ENCODE assay signal across 2 cellular contexts in genomic region chr22:42462016-42462415, GRCh38.
TF ChIP-seq lines count a peak whose summit lies in the region.

No MANE protein-coding gene starts in this region.

TF ChIP-seq in GM23338, 12 proteins besides CTCF, POLR2A, EP300 and RAD21:
- no peak for TF ChIP-seq JUNB (IDR thresholded peaks at IDR 0.05; ENCODE audit: unreplicated experiment)
- no peak for TF ChIP-seq ZNF331 (CRISPR knock-in tag; IDR thresholded peaks at IDR 0.05; ENCODE audit: low read depth)
- TF ChIP-seq REST (IDR thresholded peaks at IDR 0.05; ENCODE audit: unreplicated experiment): no peak
- no peak for TF ChIP-seq EZH2 (IDR thresholded peaks at IDR 0.05; ENCODE audit: low read depth, unreplicated experiment)
- TF ChIP-seq, protein P1, sequence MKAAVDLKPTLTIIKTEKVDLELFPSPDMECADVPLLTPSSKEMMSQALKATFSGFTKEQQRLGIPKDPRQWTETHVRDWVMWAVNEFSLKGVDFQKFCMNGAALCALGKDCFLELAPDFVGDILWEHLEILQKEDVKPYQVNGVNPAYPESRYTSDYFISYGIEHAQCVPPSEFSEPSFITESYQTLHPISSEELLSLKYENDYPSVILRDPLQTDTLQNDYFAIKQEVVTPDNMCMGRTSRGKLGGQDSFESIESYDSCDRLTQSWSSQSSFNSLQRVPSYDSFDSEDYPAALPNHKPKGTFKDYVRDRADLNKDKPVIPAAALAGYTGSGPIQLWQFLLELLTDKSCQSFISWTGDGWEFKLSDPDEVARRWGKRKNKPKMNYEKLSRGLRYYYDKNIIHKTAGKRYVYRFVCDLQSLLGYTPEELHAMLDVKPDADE (IDR thresholded peaks at IDR 0.05): no peak
- no peak for TF ChIP-seq ZNF114 (CRISPR knock-in tag; IDR thresholded peaks at IDR 0.05)
- TF ChIP-seq, protein P2, sequence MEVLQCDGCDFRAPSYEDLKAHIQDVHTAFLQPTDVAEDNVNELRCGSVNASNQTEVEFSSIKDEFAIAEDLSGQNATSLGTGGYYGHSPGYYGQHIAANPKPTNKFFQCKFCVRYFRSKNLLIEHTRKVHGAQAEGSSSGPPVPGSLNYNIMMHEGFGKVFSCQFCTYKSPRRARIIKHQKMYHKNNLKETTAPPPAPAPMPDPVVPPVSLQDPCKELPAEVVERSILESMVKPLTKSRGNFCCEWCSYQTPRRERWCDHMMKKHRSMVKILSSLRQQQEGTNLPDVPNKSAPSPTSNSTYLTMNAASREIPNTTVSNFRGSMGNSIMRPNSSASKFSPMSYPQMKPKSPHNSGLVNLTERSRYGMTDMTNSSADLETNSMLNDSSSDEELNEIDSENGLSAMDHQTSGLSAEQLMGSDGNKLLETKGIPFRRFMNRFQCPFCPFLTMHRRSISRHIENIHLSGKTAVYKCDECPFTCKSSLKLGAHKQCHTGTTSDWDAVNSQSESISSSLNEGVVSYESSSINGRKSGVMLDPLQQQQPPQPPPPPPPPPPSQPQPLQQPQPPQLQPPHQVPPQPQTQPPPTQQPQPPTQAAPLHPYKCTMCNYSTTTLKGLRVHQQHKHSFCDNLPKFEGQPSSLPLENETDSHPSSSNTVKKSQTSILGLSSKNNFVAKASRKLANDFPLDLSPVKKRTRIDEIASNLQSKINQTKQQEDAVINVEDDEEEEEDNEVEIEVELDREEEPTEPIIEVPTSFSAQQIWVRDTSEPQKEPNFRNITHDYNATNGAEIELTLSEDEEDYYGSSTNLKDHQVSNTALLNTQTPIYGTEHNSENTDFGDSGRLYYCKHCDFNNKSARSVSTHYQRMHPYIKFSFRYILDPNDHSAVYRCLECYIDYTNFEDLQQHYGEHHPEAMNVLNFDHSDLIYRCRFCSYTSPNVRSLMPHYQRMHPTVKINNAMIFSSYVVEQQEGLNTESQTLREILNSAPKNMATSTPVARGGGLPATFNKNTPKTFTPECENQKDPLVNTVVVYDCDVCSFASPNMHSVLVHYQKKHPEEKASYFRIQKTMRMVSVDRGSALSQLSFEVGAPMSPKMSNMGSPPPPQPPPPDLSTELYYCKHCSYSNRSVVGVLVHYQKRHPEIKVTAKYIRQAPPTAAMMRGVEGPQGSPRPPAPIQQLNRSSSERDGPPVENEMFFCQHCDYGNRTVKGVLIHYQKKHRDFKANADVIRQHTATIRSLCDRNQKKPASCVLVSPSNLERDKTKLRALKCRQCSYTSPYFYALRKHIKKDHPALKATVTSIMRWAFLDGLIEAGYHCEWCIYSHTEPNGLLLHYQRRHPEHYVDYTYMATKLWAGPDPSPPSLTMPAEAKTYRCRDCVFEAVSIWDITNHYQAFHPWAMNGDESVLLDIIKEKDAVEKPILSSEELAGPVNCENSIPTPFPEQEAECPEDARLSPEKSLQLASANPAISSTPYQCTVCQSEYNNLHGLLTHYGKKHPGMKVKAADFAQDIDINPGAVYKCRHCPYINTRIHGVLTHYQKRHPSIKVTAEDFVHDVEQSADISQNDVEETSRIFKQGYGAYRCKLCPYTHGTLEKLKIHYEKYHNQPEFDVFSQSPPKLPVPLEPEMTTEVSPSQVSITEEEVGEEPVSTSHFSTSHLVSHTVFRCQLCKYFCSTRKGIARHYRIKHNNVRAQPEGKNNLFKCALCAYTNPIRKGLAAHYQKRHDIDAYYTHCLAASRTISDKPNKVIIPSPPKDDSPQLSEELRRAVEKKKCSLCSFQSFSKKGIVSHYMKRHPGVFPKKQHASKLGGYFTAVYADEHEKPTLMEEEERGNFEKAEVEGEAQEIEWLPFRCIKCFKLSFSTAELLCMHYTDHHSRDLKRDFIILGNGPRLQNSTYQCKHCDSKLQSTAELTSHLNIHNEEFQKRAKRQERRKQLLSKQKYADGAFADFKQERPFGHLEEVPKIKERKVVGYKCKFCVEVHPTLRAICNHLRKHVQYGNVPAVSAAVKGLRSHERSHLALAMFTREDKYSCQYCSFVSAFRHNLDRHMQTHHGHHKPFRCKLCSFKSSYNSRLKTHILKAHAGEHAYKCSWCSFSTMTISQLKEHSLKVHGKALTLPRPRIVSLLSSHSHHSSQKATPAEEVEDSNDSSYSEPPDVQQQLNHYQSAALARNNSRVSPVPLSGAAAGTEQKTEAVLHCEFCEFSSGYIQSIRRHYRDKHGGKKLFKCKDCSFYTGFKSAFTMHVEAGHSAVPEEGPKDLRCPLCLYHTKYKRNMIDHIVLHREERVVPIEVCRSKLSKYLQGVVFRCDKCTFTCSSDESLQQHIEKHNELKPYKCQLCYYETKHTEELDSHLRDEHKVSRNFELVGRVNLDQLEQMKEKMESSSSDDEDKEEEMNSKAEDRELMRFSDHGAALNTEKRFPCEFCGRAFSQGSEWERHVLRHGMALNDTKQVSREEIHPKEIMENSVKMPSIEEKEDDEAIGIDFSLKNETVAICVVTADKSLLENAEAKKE (CRISPR knock-in tag; IDR thresholded peaks at IDR 0.05): no peak
- no peak for TF ChIP-seq NANOG (IDR thresholded peaks at IDR 0.05; ENCODE audit: borderline replicate concordance)
- TF ChIP-seq STAT1 (IDR thresholded peaks at IDR 0.05; ENCODE audit: unreplicated experiment): no peak
- TF ChIP-seq POLR2AphosphoS5 (IDR thresholded peaks at IDR 0.05; ENCODE audit: low read depth): no peak
- TF ChIP-seq CREB1 (CRISPR knock-in tag; IDR thresholded peaks at IDR 0.05; ENCODE audit: low read depth): no peak
- no peak for TF ChIP-seq EZH2phosphoT487 (IDR thresholded peaks at IDR 0.05; ENCODE audit: unreplicated experiment)
TF ChIP-seq in GM23338: peak in this region for 0.

TF ChIP-seq in H1, 55 proteins besides CTCF, POLR2A, EP300 and RAD21:
- TF ChIP-seq TCF12 (IDR thresholded peaks at IDR 0.05; ENCODE audit: low read depth, low read length): no peak
- no peak for TF ChIP-seq SP4 (IDR thresholded peaks at IDR 0.05; ENCODE audit: low read length)
- no peak for TF ChIP-seq SUZ12 (IDR thresholded peaks at IDR 0.05; ENCODE audit: low read length)
- no peak for TF ChIP-seq BACH1 (IDR thresholded peaks at IDR 0.05; ENCODE audit: low read length)
- TF ChIP-seq FOSL1 (IDR thresholded peaks at IDR 0.05; ENCODE audit: insufficient read depth, low read depth, low read length): no peak
- TF ChIP-seq GABPA (IDR thresholded peaks at IDR 0.05; ENCODE audit: borderline replicate concordance, insufficient read depth, low read length): no peak
- no peak for TF ChIP-seq CREB1 (IDR thresholded peaks at IDR 0.05)
- no peak for TF ChIP-seq POLR2AphosphoS5 (IDR thresholded peaks at IDR 0.05; ENCODE audit: low read depth, low read length)
- no peak for TF ChIP-seq CHD1 (IDR thresholded peaks at IDR 0.05; ENCODE audit: low read depth, low read length)
- no peak for TF ChIP-seq NANOG (IDR thresholded peaks at IDR 0.05; ENCODE audit: insufficient read depth, low read depth, low read length, poor library complexity, severe bottlenecking)
